Comparison of ENCODE assay signal across 9 cellular contexts in the genomic region with DNA sequence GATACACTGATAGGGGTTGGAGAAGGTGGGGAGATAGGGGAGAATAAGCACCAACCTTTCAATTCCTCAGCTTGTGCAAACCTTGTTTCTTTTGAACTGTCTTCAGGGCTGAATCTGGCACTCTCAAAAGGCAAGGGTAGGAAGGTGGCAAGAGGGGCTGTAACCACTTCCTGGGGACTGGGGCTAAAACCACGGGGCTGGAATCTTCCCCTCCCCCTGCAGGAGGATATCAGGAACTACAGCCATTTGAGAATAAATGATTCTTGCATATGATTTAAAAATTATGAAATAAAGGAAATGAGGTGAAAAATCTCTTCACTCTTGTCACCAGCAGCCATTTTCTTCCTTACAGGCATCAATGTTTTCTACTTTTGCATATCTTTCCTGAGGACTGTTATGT. TPM values are rescaled to one million over a fixed set of nuclear protein-coding genes. Genes with fewer than 3 reads are reported as not detected.
DNase-seq lines count a peak whose midpoint lies in the region; ATAC-seq, FAIRE-seq and TF ChIP-seq lines count a peak whose summit lies in the region.
"Had no signal": no experiment of that assay in that cellular context is flagged by ENCODE, and none has a peak within 500 bp of the region (broad histone marks: within the 10 kb centered on the region; RNA-seq: fewer than 3 reads in every experiment).

No MANE protein-coding gene starts in this region.

- H4K8ac ChIP-seq in mesenchymal stem cell (ENCODE audit: low read length): peak overlapping the region; percentile 19

- FAIRE-seq in GM12878 (lab: Jason Lieb, UNC) (no peak), GM12891 (lab: Jason Lieb, UNC) (no peak)
- FAIRE-seq: G401.6 had no signal

- no peak overlapping the region for H2AK5ac ChIP-seq in mesenchymal stem cell (ENCODE audit: low read length, severe bottlenecking)

- H3K23ac ChIP-seq in mesenchymal stem cell (ENCODE audit: low read length in 2 of 2): no peak overlapping the region

- TF ChIP-seq RAD21 in GM12878 (IDR thresholded peaks at IDR 0.05; ENCODE audit: insufficient read depth, low read depth, low read length): peak; percentile 25

- H3K4me1 ChIP-seq in GM12878 (ENCODE audit: control insufficient read depth, insufficient read depth, low read length) (no peaks in the 10 kb centered on the region), mesenchymal stem cell (ENCODE audit: control insufficient read depth, insufficient read depth, low read depth, low read length) (peaks cover 4% of the 10 kb centered on the region)

- CTCF ChIA-PET in GM12878 (lab: Yijun Ruan, JAX): interaction anchor here (0.8 to 1.7 kb wide), 3 partner anchors 16 to 80 kb away, joined by 3 to 8 read pairs (median 6); no protein-coding TSS in a partner anchor

- no peak overlapping the region for H4K91ac ChIP-seq in mesenchymal stem cell (ENCODE audit: low read length)

- H3K4me2 ChIP-seq in GM12878 (ENCODE audit: control insufficient read depth, insufficient read depth): no peak overlapping the region
- H3K4me2 ChIP-seq in mesenchymal stem cell (ENCODE audit: low read length, poor library complexity, severe bottlenecking): no peak overlapping the region

- peak; percentile 19 to 40 (median 35) for TF ChIP-seq CTCF in GM12878 (IDR thresholded peaks at IDR 0.05 in 2 of 3, conservative IDR thresholded peaks at IDR 0.05 in 1 of 3; ENCODE audit: control insufficient read depth in 2 of 3, extremely low read depth in 1 of 3, insufficient read depth in 1 of 3, low read depth in 3 of 3, low read length in 3 of 3)

- POLR2A ChIA-PET in GM12878 (lab: Charles Lee): no interaction called here

- H3K4ac ChIP-seq in mesenchymal stem cell (ENCODE audit: low read depth in 1 of 2, low read length in 2 of 2): no peak overlapping the region

- no peak overlapping the region for H2BK12ac ChIP-seq in mesenchymal stem cell (ENCODE audit: low read length in 2 of 2)

- TF ChIP-seq POLR2A in GM12878 (IDR thresholded peaks at IDR 0.05; ENCODE audit: low read depth, low read length) (no peak), GM12891 (IDR thresholded peaks at IDR 0.05; ENCODE audit: low read depth, low read length) (no peak)

- H3K27me3 ChIP-seq in GM12878 (replicated peaks in 1 of 2; ENCODE audit: control insufficient read depth in 2 of 2, insufficient read depth in 2 of 2, low read length in 1 of 2) (no peaks in the 10 kb centered on the region), mesenchymal stem cell (ENCODE audit: control insufficient read depth in 1 of 2, insufficient read depth in 1 of 2, low read length in 2 of 2) (no peaks in the 10 kb centered on the region)

- no peak overlapping the region for H2BK5ac ChIP-seq in mesenchymal stem cell (ENCODE audit: low read depth, low read length, poor library complexity, severe bottlenecking)

- H3K4me3 ChIP-seq in GM12878 (no peak overlapping the region), mesenchymal stem cell (ENCODE audit: insufficient read depth in 1 of 2, low read depth in 1 of 2, low read length in 2 of 2) (no peak overlapping the region)

- H2BK120ac ChIP-seq in mesenchymal stem cell (ENCODE audit: low read depth, low read length): no peak overlapping the region

- H3K36me3 ChIP-seq in GM12878 (ENCODE audit: control insufficient read depth in 2 of 2, insufficient read depth in 2 of 2, low read length in 1 of 2): no peaks in the 10 kb centered on the region
- no peaks in the 10 kb centered on the region for H3K36me3 ChIP-seq in mesenchymal stem cell (ENCODE audit: control insufficient read depth in 1 of 2, insufficient read depth in 2 of 2, low read depth in 1 of 2, low read length in 2 of 2)

- H4K20me1 ChIP-seq in GM12878 (ENCODE audit: control insufficient read depth, insufficient read depth): no peaks in the 10 kb centered on the region

- no peaks in the 10 kb centered on the region for H3K79me2 ChIP-seq in GM12878 (ENCODE audit: control insufficient read depth, insufficient read depth, low read length)

- RAD21 ChIA-PET in GM12878 (lab: Charles Lee; ENCODE audit: unreplicated experiment): interaction anchor here (0.9 to 1.8 kb wide), 3 partner anchors 10 to 105 kb away, joined by 4 to 5 read pairs (median 4); no protein-coding TSS in a partner anchor

- H2BK15ac ChIP-seq in mesenchymal stem cell (ENCODE audit: low read depth, poor library complexity, severe bottlenecking): peak overlapping the region; percentile 17

- H3K9ac ChIP-seq in GM12878 (ENCODE audit: control insufficient read depth, insufficient read depth, low read length) (no peak overlapping the region), mesenchymal stem cell (ENCODE audit: low read length) (no peak overlapping the region)

- no peak overlapping the region for H3K14ac ChIP-seq in mesenchymal stem cell (ENCODE audit: low read length in 2 of 2)

- 0% methylated on average over 1 of the region's 1 CpG for WGBS in GM12878 (ENCODE audit: insufficient coverage, insufficient replicate concordance, low lambda C conversion rate, missing lambda C conversion rate)
- 0% methylated on average over 1 of the region's 1 CpG for WGBS in mesenchymal stem cell

- H3K27ac ChIP-seq in GM12878 (ENCODE audit: control insufficient read depth, insufficient read depth): no peak overlapping the region
- no peak overlapping the region for H3K27ac ChIP-seq in mesenchymal stem cell (ENCODE audit: low read length, poor library complexity, severe bottlenecking)

- H3K79me1 ChIP-seq in mesenchymal stem cell (replicated peaks; ENCODE audit: low read length, poor library complexity, severe bottlenecking): no peaks in the 10 kb centered on the region

- no peak overlapping the region for H2AFZ ChIP-seq in GM12878 (ENCODE audit: control insufficient read depth, low read depth, low read length)
- no peak overlapping the region for H2AFZ ChIP-seq in mesenchymal stem cell (ENCODE audit: low read depth, low read length)

- ATAC-seq in GM12878 (peak; percentile 51; the same call in 1 of the 3 replicates), HG02610 (IDR thresholded peaks at IDR 0.05; ENCODE audit: unreplicated experiment) (no peak)

- H3K9me3 ChIP-seq in GM12878 (replicated peaks; ENCODE audit: control insufficient read depth, insufficient read depth, low read length): no peaks in the 10 kb centered on the region; the same call in 2 of the 3 replicates
- H3K9me3 ChIP-seq in mesenchymal stem cell (ENCODE audit: control insufficient read depth, low read length): peaks cover 7% of the 10 kb centered on the region

- no peak overlapping the region for H3K18ac ChIP-seq in mesenchymal stem cell (ENCODE audit: low read depth in 1 of 2, low read length in 2 of 2)

- BruUV-seq in GM12878 (replicated peaks; lab: Mats Ljungman, UMichigan): no TSS peak

- intact Hi-C loops in GM12878 (cut with micrococcal nuclease; ENCODE audit: unreplicated experiment): no loop called here

- DNase-seq in NK-92 treated with Interleukin-12 subunit alpha and Interleukin-12 subunit beta, amount 100 ng/mL, for 24 hours (lab: John Stamatoyannopoulos, UW): peak; percentile 55
- DNase-seq in NK-92 (lab: John Stamatoyannopoulos, UW; ENCODE audit: unreplicated experiment): no peak
- DNase-seq in NCI-H1105 (lab: John Stamatoyannopoulos, UW): peak; percentile 6
- no peak for DNase-seq in GM12878 (ENCODE audit: low read depth, low spot score)
- no peak for DNase-seq in mesenchymal stem cell
- DNase-seq in glomerular visceral epithelial cell (ENCODE audit: extremely low spot score): no peak
- no peak for DNase-seq in GM12891 (ENCODE audit: insufficient read length, low spot score)

- SMC1A ChIA-PET in GM12878 (lab: Charles Lee; ENCODE audit: uncharacterized antibody, unreplicated experiment): interaction anchor here (1.6 kb wide), 1 partner anchor 80 kb away, joined by 6 read pairs; no protein-coding TSS in a partner anchor

- TF ChIP-seq EP300 in GM12878 (IDR thresholded peaks at IDR 0.05; ENCODE audit: borderline replicate concordance in 1 of 2, control insufficient read depth in 1 of 2, low read depth in 2 of 2, low read length in 2 of 2): no peak

- in situ Hi-C loops in GM12878 (cut with MboI): no loop called here

TF ChIP-seq in GM12878, 131 proteins besides CTCF, POLR2A, EP300 and RAD21:
- TF ChIP-seq SMC3 (IDR thresholded peaks at IDR 0.05; ENCODE audit: borderline replicate concordance, low read length) (peak; percentile 33; the same call in 1 of the 2 replicates), CBFB (IDR thresholded peaks at IDR 0.05; ENCODE audit: low read depth) (no peak)

TF ChIP-seq in GM12891, 5 proteins besides CTCF, POLR2A, EP300 and RAD21:
- no peak for TF ChIP-seq POU2F2 (IDR thresholded peaks at IDR 0.05; ENCODE audit: low read depth, low read length)
- no peak for TF ChIP-seq POLR2AphosphoS5 (IDR thresholded peaks at IDR 0.05; ENCODE audit: low read depth, low read length)
- TF ChIP-seq PAX5 (IDR thresholded peaks at IDR 0.05; ENCODE audit: insufficient read depth, low read length, severe bottlenecking): no peak
- TF ChIP-seq SPI1 (IDR thresholded peaks at IDR 0.05; ENCODE audit: low read depth, low read length): no peak
- no peak for TF ChIP-seq TAF1 (IDR thresholded peaks at IDR 0.05; ENCODE audit: low read depth, low read length)

RNA-seq across cellular contexts. Expression of gene ATOH8, which starts 50.8 kb away (rescaled TPM):
- total RNA-seq in GM12878 (2013; cell fraction: nucleolus; rRNA removed): 0.56 and 1.6 TPM in 2 replicates
- total RNA-seq in GM12878 (2014; rRNA removed): not detected in 2 replicates
- total RNA-seq in GM12878 (2014; rRNA removed; fragmentation: Illumina TruSeq; extraction: Trizol): 0.09 TPM in 1 of 2 replicates, not detected in the other
- total RNA-seq in GM12878 (2021): 0.21 TPM in 1 of 2 replicates, not detected in the other
- polyA plus RNA-seq in GM12878 (2011; ENCODE audit: low read depth): not detected
- polyA plus RNA-seq in GM12878 (2011; rRNA removed): 0.39 and 0.60 TPM in 2 replicates
- polyA plus RNA-seq in GM12878 (2011; cell fraction: cytosol; rRNA removed): 0.72 and 1.0 TPM in 2 replicates
- 1.6 and 1.7 TPM in 2 replicates for polyA plus RNA-seq in GM12878 (2011; cell fraction: nucleus; rRNA removed)
- 0.07 TPM in 1 of 2 replicates, not detected in the other for polyA plus RNA-seq in GM12878 (2012)
- polyA plus RNA-seq in GM12878 (2014; fragmentation: Illumina TruSeq; extraction: Trizol): not detected in 2 replicates
- polyA plus RNA-seq in GM12878 (2014; fragmentation: Nextera tagmentation; extraction: Ambion mirVana): under 1 TPM in 1 of 2 experiments, not detected in 1; 0.03 TPM
- polyA plus RNA-seq in GM12878 (2014; rRNA removed): not detected in 2 replicates
- not detected for polyA plus RNA-seq in GM12878 (2016; fragmentation: Nextera tagmentation; extraction: Ambion mirVana)
- polyA minus RNA-seq in GM12878 (2011; rRNA and poly(A)+ RNA removed): 1.0 and 1.4 TPM in 2 replicates
- 0.31 and 1.2 TPM in 2 replicates for polyA minus RNA-seq in GM12878 (2011; cell fraction: cytosol; rRNA and poly(A)+ RNA removed)
- 0.48 and 0.86 TPM in 2 replicates for polyA minus RNA-seq in GM12878 (2011; cell fraction: nucleus; rRNA and poly(A)+ RNA removed)
- 5.8 TPM for polyA plus RNA-seq in mesenchymal stem cell (2013, experiment 1 of 2)
- polyA plus RNA-seq in mesenchymal stem cell (2013, experiment 2 of 2): 6.0 TPM
- 0.05 TPM for polyA plus RNA-seq in GM12891 (2012; ENCODE audit: low read depth, missing spikeins)

Comparison
In these comparisons a context has a peak if more than half of its experiments do, and no peak if none do; other contexts are left out.
1. DNase-seq: peak in NK-92 treated with Interleukin-12 subunit alpha and Interleukin-12 subunit beta, amount 100 ng/mL, for 24 hours (single experiment) and NCI-H1105 (single experiment); none in NK-92 (single experiment), GM12878 (single experiment), mesenchymal stem cell (single experiment), glomerular visceral epithelial cell (single experiment) and GM12891 (single experiment).